33 cellular contexts compared by ENCODE assay signal in the genomic region with DNA sequence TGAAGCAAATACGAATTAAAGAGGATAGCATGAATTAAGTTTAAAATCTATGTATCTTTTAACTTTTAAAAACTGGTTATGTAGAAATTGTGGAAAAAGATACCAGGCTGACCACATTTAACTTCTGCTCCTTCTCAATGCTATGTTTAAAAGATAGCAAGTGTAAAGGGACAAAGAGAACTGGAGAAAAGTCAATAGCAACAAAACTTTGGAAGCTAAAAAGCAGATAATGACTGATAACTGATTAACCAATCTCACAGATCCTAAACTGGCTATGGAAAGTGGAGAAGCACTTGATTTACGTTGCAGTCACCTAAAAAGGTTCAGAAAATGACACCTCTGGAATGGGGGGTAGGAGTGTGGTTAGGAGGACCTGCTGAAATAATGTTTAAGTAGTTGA.
"Had no signal": no experiment of that assay in that cellular context is flagged by ENCODE, and none has a peak within 500 bp of the region (broad histone marks: within the 10 kb centered on the region; RNA-seq: fewer than 3 reads in every experiment).

No MANE protein-coding gene starts in this region.

- H3K4me3 ChIP-seq: adrenal gland, body of pancreas, breast epithelium had no signal

- H3K4me1 ChIP-seq: adrenal gland, body of pancreas, breast epithelium had no signal

- H3K9me3 ChIP-seq: adrenal gland, body of pancreas, breast epithelium had no signal

- ATAC-seq: activated CD8-positive, alpha-beta T cell treated with anti-CD3 and anti-CD28 coated beads for 36 hours; activated naive CD4-positive, alpha-beta T cell treated with anti-CD3 and anti-CD28 coated beads, Interleukin-2, amount 50 U/mL, for 72 hours; activated T-cell treated with anti-CD3 and anti-CD28 coated beads, Interleukin-2, amount 50 U/mL, for 4 hours; activated T-cell treated with anti-CD3 and anti-CD28 coated beads, Interleukin-2, amount 50 U/mL, for 72 hours; activated T-helper 17 cell treated with anti-CD3 and anti-CD28 coated beads, Interleukin-2, amount 50 U/mL, for 72 hours; body of pancreas had no signal

- H3K27ac ChIP-seq: adrenal gland, body of pancreas, brain microvascular endothelial cell, breast epithelium, VCaP had no signal

- H3K36me3 ChIP-seq: adrenal gland, brain microvascular endothelial cell, breast epithelium had no signal

- H3K27me3 ChIP-seq: adrenal gland, body of pancreas, brain microvascular endothelial cell, breast epithelium had no signal

- FAIRE-seq: astrocyte, TTC549 had no signal

- DNase-seq: activated B cell treated with CpG ODN at 0.5 μM for 24 hours; activated CD4-positive, alpha-beta memory T cell treated with anti-CD3 and anti-CD28 coated beads for 36 hours; activated CD4-positive, alpha-beta T cell treated with anti-CD3 and anti-CD28 coated beads for 4 hours; activated CD4-positive, alpha-beta T cell treated with anti-CD3 and anti-CD28 coated beads, Interleukin-2, amount 10 ng/mL, durations not matched to agents 24 days and 14 days; activated CD4-positive, alpha-beta T cell treated with anti-CD3 and anti-CD28 coated beads, Interleukin-2, amount 50 U/mL, for 1 hour; activated CD4-positive, alpha-beta T cell treated with anti-CD3 and anti-CD28 coated beads, Interleukin-2, amount 50 U/mL, for 4 hours; activated CD4-positive, CD25-positive, alpha-beta regulatory T cell treated with anti-CD3 and anti-CD28 coated beads, Interleukin-2, amount 50 U/mL, for 72 hours; activated CD8-positive, alpha-beta memory T cell treated with anti-CD3 and anti-CD28 coated beads, Interleukin-2, amount 50 U/mL, for 4 hours; activated CD8-positive, alpha-beta T cell treated with anti-CD3 and anti-CD28 coated beads for 36 hours; activated effector memory CD4-positive, alpha-beta T cell treated with anti-CD3 and anti-CD28 coated beads, Interleukin-2, amount 50 U/mL, for 16 hours; activated gamma-delta T cell treated with Interleukin-2 at 50 U/mL for 16 hours; activated naive CD4-positive, alpha-beta T cell; activated naive CD4-positive, alpha-beta T cell treated with anti-CD3 and anti-CD28 coated beads for 36 hours; activated naive CD4-positive, alpha-beta T cell treated with anti-CD3 and anti-CD28 coated beads, Interleukin-2, amount 50 U/mL, for 16 hours; activated naive CD8-positive, alpha-beta T cell treated with anti-CD3 and anti-CD28 coated beads for 36 hours; activated T-cell treated with anti-CD3 and anti-CD28 coated beads for 4 hours; activated T-cell treated with anti-CD3 and anti-CD28 coated beads, Interleukin-2, amount 50 U/mL, for 1 hour; activated T-cell treated with anti-CD3 and anti-CD28 coated beads, Interleukin-2, amount 50 U/mL, for 4 hours; activated T-cell treated with anti-CD3 and anti-CD28 coated beads, Interleukin-2, amount 50 U/mL, for 72 hours; adrenal gland; amniotic stem cell; aorta; body of pancreas; brain microvascular endothelial cell; central memory CD4-positive, alpha-beta T cell; T-helper 2 cell; T-helper 9 cell had no signal
